In the genomic region with DNA sequence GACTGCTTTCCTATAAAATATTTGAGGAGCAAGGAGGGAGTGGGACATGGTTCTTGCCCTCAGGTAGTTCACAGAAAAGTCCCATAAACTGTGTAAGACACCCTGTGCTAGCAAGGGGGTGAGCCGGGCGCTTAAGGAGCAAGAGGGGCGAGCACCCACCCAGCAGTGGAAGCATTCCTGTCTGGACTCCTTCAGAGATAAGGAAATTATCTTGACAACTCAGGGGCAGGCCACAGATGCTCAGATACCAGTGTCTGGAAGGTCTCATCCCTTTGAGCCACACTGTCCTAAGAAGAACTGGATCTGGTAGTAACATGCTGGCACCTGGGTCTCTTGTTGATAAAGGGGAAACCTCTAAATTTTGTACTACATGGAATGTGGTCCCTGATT, we compare ENCODE assay signal across 1 cellular context.
TF ChIP-seq lines count a peak whose summit lies in the region.

No MANE protein-coding gene starts in this region.

TF ChIP-seq in K562, 482 proteins besides CTCF, POLR2A, EP300 and RAD21 (continued from another document and continues in another):
- TF ChIP-seq, protein P1, sequence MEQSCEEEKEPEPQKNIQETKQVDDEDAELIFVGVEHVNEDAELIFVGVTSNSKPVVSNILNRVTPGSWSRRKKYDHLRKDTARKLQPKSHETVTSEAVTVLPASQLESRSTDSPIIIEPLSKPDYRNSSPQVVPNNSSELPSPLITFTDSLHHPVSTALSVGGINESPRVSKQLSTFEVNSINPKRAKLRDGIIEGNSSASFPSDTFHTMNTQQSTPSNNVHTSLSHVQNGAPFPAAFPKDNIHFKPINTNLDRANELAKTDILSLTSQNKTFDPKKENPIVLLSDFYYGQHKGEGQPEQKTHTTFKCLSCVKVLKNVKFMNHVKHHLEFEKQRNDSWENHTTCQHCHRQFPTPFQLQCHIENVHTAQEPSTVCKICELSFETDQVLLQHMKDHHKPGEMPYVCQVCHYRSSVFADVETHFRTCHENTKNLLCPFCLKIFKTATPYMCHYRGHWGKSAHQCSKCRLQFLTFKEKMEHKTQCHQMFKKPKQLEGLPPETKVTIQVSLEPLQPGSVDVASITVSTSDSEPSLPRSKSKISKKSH (CRISPR knock-in tag; IDR thresholded peaks at IDR 0.05), result no peak
- TF ChIP-seq SRF (CRISPR knock-in tag; IDR thresholded peaks at IDR 0.05), result no peak
- TF ChIP-seq HOXB6 (CRISPR knock-in tag; IDR thresholded peaks at IDR 0.05; ENCODE audit: borderline replicate concordance), result no peak
- TF ChIP-seq KAT8 (IDR thresholded peaks at IDR 0.05; ENCODE audit: low read depth), result no peak
- TF ChIP-seq PPARD (CRISPR knock-in tag; IDR thresholded peaks at IDR 0.05), result no peak
- TF ChIP-seq TEAD4 (IDR thresholded peaks at IDR 0.05; ENCODE audit: low read length), result no peak; the same call in 1 of the 2 replicates
- no peak for TF ChIP-seq TEAD4 (CRISPR knock-in tag; IDR thresholded peaks at IDR 0.05; ENCODE audit: borderline replicate concordance)
- TF ChIP-seq, protein P2, sequence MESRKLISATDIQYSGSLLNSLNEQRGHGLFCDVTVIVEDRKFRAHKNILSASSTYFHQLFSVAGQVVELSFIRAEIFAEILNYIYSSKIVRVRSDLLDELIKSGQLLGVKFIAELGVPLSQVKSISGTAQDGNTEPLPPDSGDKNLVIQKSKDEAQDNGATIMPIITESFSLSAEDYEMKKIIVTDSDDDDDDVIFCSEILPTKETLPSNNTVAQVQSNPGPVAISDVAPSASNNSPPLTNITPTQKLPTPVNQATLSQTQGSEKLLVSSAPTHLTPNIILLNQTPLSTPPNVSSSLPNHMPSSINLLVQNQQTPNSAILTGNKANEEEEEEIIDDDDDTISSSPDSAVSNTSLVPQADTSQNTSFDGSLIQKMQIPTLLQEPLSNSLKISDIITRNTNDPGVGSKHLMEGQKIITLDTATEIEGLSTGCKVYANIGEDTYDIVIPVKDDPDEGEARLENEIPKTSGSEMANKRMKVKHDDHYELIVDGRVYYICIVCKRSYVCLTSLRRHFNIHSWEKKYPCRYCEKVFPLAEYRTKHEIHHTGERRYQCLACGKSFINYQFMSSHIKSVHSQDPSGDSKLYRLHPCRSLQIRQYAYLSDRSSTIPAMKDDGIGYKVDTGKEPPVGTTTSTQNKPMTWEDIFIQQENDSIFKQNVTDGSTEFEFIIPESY (CRISPR knock-in tag; IDR thresholded peaks at IDR 0.05), result no peak
- no peak for TF ChIP-seq CREB1 (IDR thresholded peaks at IDR 0.05)
- TF ChIP-seq CREB1 (CRISPR knock-in tag; IDR thresholded peaks at IDR 0.05), result peak; percentile 15; the same call in 1 of the 2 replicates
- TF ChIP-seq MEF2A (IDR thresholded peaks at IDR 0.05; ENCODE audit: control insufficient read depth, low read depth, low read length), result no peak
- no peak for TF ChIP-seq ELF4 (CRISPR knock-in tag; IDR thresholded peaks at IDR 0.05)
- TF ChIP-seq, protein P3, sequence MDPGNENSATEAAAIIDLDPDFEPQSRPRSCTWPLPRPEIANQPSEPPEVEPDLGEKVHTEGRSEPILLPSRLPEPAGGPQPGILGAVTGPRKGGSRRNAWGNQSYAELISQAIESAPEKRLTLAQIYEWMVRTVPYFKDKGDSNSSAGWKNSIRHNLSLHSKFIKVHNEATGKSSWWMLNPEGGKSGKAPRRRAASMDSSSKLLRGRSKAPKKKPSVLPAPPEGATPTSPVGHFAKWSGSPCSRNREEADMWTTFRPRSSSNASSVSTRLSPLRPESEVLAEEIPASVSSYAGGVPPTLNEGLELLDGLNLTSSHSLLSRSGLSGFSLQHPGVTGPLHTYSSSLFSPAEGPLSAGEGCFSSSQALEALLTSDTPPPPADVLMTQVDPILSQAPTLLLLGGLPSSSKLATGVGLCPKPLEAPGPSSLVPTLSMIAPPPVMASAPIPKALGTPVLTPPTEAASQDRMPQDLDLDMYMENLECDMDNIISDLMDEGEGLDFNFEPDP (CRISPR knock-in tag; IDR thresholded peaks at IDR 0.05), result no peak
- TF ChIP-seq CSDE1 (IDR thresholded peaks at IDR 0.05), result no peak
- TF ChIP-seq RFX5 (IDR thresholded peaks at IDR 0.05; ENCODE audit: low read depth, low read length), result no peak
- TF ChIP-seq PML (IDR thresholded peaks at IDR 0.05; ENCODE audit: low read length), result peak; percentile 52
- TF ChIP-seq DNMT1 (IDR thresholded peaks at IDR 0.05), result no peak
- TF ChIP-seq, protein P4, sequence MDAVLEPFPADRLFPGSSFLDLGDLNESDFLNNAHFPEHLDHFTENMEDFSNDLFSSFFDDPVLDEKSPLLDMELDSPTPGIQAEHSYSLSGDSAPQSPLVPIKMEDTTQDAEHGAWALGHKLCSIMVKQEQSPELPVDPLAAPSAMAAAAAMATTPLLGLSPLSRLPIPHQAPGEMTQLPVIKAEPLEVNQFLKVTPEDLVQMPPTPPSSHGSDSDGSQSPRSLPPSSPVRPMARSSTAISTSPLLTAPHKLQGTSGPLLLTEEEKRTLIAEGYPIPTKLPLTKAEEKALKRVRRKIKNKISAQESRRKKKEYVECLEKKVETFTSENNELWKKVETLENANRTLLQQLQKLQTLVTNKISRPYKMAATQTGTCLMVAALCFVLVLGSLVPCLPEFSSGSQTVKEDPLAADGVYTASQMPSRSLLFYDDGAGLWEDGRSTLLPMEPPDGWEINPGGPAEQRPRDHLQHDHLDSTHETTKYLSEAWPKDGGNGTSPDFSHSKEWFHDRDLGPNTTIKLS (IDR thresholded peaks at IDR 0.05; ENCODE audit: borderline replicate concordance, low read depth), result no peak
- TF ChIP-seq DPF2 (IDR thresholded peaks at IDR 0.05), result peak; percentile 73
- no peak for TF ChIP-seq CREM (IDR thresholded peaks at IDR 0.05; ENCODE audit: low read depth)
- no peak for TF ChIP-seq SLC30A9 (CRISPR knock-in tag; IDR thresholded peaks at IDR 0.05)
- TF ChIP-seq ATF7 (IDR thresholded peaks at IDR 0.05), result no peak
- no peak for TF ChIP-seq TBL1XR1 (IDR thresholded peaks at IDR 0.05; ENCODE audit: low read length in 2 of 2)
- no peak for TF ChIP-seq PTBP1 (IDR thresholded peaks at IDR 0.05; ENCODE audit: low read depth, low read length)
- TF ChIP-seq ZNF217 (CRISPR knock-in tag; IDR thresholded peaks at IDR 0.05), result no peak
- TF ChIP-seq ZNF324 (CRISPR knock-in tag; IDR thresholded peaks at IDR 0.05), result no peak
- TF ChIP-seq ZNF707 (CRISPR knock-in tag; conservative IDR thresholded peaks at IDR 0.05), result no peak
- no peak for TF ChIP-seq ZNF766 (CRISPR knock-in tag; conservative IDR thresholded peaks at IDR 0.05)
- no peak for TF ChIP-seq FOS (IDR thresholded peaks at IDR 0.05; ENCODE audit: extremely low read depth, insufficient read length)
- TF ChIP-seq ZFP36 (IDR thresholded peaks at IDR 0.05; ENCODE audit: low read depth, low read length, partially characterized antibody), result no peak
- TF ChIP-seq, protein P5, sequence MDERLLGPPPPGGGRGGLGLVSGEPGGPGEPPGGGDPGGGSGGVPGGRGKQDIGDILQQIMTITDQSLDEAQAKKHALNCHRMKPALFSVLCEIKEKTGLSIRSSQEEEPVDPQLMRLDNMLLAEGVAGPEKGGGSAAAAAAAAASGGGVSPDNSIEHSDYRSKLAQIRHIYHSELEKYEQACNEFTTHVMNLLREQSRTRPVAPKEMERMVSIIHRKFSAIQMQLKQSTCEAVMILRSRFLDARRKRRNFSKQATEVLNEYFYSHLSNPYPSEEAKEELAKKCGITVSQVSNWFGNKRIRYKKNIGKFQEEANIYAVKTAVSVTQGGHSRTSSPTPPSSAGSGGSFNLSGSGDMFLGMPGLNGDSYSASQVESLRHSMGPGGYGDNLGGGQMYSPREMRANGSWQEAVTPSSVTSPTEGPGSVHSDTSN (CRISPR knock-in tag; IDR thresholded peaks at IDR 0.05; ENCODE audit: low read depth), result no peak
- TF ChIP-seq, protein P5 (tag; conservative IDR thresholded peaks at IDR 0.05; ENCODE audit: low read depth), result no peak
- TF ChIP-seq, protein P6, sequence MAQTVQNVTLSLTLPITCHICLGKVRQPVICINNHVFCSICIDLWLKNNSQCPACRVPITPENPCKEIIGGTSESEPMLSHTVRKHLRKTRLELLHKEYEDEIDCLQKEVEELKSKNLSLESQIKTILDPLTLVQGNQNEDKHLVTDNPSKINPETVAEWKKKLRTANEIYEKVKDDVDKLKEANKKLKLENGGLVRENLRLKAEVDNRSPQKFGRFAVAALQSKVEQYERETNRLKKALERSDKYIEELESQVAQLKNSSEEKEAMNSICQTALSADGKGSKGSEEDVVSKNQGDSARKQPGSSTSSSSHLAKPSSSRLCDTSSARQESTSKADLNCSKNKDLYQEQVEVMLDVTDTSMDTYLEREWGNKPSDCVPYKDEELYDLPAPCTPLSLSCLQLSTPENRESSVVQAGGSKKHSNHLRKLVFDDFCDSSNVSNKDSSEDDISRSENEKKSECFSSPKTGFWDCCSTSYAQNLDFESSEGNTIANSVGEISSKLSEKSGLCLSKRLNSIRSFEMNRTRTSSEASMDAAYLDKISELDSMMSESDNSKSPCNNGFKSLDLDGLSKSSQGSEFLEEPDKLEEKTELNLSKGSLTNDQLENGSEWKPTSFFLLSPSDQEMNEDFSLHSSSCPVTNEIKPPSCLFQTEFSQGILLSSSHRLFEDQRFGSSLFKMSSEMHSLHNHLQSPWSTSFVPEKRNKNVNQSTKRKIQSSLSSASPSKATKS (CRISPR knock-in tag; IDR thresholded peaks at IDR 0.05), result no peak
- no peak for TF ChIP-seq ZNF354B (CRISPR knock-in tag; IDR thresholded peaks at IDR 0.05)
- TF ChIP-seq, protein P7, sequence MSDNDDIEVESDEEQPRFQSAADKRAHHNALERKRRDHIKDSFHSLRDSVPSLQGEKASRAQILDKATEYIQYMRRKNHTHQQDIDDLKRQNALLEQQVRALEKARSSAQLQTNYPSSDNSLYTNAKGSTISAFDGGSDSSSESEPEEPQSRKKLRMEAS (CRISPR knock-in tag; IDR thresholded peaks at IDR 0.05), result no peak
- TF ChIP-seq NCOA4 (IDR thresholded peaks at IDR 0.05; ENCODE audit: partially characterized antibody), result no peak
- no peak for TF ChIP-seq U2AF1 (optimal IDR thresholded peaks at IDR 0.05; ENCODE audit: low read depth, low read length)
- peak; percentile 64 for TF ChIP-seq SMAD4 (CRISPR knock-in tag; conservative IDR thresholded peaks at IDR 0.05)
- TF ChIP-seq SP1 (CRISPR knock-in tag; IDR thresholded peaks at IDR 0.05), result no peak
- no peak for TF ChIP-seq E2F3 (CRISPR knock-in tag; IDR thresholded peaks at IDR 0.05)
- TF ChIP-seq TRIM28 (IDR thresholded peaks at IDR 0.05), result 0 out of 2 replicates have a peak, but pooled peaks have one; percentile 11
- no peak for TF ChIP-seq IRF2 (CRISPR knock-in tag; IDR thresholded peaks at IDR 0.05)
- no peak for TF ChIP-seq TAF9B (IDR thresholded peaks at IDR 0.05; ENCODE audit: partially characterized antibody)
- TF ChIP-seq, protein P8, sequence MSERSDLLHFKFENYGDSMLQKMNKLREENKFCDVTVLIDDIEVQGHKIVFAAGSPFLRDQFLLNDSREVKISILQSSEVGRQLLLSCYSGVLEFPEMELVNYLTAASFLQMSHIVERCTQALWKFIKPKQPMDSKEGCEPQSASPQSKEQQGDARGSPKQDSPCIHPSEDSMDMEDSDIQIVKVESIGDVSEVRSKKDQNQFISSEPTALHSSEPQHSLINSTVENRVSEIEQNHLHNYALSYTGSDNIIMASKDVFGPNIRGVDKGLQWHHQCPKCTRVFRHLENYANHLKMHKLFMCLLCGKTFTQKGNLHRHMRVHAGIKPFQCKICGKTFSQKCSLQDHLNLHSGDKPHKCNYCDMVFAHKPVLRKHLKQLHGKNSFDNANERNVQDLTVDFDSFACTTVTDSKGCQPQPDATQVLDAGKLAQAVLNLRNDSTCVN (CRISPR knock-in tag; IDR thresholded peaks at IDR 0.05), result no peak
- no peak for TF ChIP-seq HEY1 (CRISPR knock-in tag; IDR thresholded peaks at IDR 0.05; ENCODE audit: borderline replicate concordance)
- TF ChIP-seq ZNF175 (CRISPR knock-in tag; IDR thresholded peaks at IDR 0.05; ENCODE audit: low read depth), result peak; percentile 54
- no peak for TF ChIP-seq ZNF561 (CRISPR knock-in tag; conservative IDR thresholded peaks at IDR 0.05)
- TF ChIP-seq PHB (CRISPR knock-in tag; IDR thresholded peaks at IDR 0.05), result no peak
- no peak for TF ChIP-seq NRF1 (conservative IDR thresholded peaks at IDR 0.05 in 1 of 2, IDR thresholded peaks at IDR 0.05 in 1 of 2)
- TF ChIP-seq, protein P9, sequence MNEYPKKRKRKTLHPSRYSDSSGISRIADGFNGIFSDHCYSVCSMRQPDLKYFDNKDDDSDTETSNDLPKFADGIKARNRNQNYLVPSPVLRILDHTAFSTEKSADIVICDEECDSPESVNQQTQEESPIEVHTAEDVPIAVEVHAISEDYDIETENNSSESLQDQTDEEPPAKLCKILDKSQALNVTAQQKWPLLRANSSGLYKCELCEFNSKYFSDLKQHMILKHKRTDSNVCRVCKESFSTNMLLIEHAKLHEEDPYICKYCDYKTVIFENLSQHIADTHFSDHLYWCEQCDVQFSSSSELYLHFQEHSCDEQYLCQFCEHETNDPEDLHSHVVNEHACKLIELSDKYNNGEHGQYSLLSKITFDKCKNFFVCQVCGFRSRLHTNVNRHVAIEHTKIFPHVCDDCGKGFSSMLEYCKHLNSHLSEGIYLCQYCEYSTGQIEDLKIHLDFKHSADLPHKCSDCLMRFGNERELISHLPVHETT (CRISPR knock-in tag; conservative IDR thresholded peaks at IDR 0.05 in 1 of 2, IDR thresholded peaks at IDR 0.05 in 1 of 2), result no peak; a peak in 1 of 4 replicates
- peak; percentile 50 for TF ChIP-seq CCNT2 (IDR thresholded peaks at IDR 0.05; ENCODE audit: borderline replicate concordance, extremely low read depth, insufficient read length, low read depth, low read length)
- TF ChIP-seq, protein P10, sequence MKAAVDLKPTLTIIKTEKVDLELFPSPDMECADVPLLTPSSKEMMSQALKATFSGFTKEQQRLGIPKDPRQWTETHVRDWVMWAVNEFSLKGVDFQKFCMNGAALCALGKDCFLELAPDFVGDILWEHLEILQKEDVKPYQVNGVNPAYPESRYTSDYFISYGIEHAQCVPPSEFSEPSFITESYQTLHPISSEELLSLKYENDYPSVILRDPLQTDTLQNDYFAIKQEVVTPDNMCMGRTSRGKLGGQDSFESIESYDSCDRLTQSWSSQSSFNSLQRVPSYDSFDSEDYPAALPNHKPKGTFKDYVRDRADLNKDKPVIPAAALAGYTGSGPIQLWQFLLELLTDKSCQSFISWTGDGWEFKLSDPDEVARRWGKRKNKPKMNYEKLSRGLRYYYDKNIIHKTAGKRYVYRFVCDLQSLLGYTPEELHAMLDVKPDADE (conservative IDR thresholded peaks at IDR 0.05; ENCODE audit: control insufficient read depth, low read depth, low read length), result no peak
- TF ChIP-seq NFE2 (IDR thresholded peaks at IDR 0.05; ENCODE audit: low read depth), result no peak
- no peak for TF ChIP-seq ZNF41 (CRISPR knock-in tag; conservative IDR thresholded peaks at IDR 0.05)
- TF ChIP-seq, protein P11, sequence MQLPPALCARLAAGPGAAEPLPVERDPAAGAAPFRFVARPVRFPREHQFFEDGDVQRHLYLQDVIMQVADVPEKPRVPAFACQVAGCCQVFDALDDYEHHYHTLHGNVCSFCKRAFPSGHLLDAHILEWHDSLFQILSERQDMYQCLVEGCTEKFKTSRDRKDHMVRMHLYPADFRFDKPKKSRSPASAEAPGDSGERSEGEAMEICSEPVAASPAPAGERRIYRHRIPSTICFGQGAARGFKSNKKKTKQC (CRISPR knock-in tag; IDR thresholded peaks at IDR 0.05), result no peak
- peak; percentile 7; the same call in 1 of the 2 replicates for TF ChIP-seq CTBP1 (IDR thresholded peaks at IDR 0.05; ENCODE audit: borderline replicate concordance)
- TF ChIP-seq ZNF282 (CRISPR knock-in tag; IDR thresholded peaks at IDR 0.05), result no peak
